ENCODE assay signal across 27 cellular contexts in the genomic region with DNA sequence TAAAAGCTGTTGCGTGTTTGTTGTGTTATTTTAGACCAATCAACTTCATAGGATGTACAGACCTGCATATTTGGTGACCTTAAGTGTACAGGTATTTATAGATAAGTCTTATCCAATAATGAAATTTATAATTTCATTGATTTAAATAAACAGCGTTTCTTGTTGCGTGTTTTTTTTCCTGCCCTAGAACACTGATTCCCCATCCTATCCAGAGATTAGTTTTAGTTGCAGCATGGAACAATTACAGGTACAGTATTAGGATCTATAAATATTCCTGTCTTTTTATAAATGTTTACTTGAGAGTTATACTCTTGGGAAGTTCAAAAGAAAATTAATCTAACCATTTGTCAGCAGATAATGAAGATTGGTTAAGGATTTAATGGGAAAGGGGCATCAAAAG. TPM values are rescaled to one million over a fixed set of nuclear protein-coding genes. Genes with fewer than 3 reads are reported as not detected.
DNase-seq lines count a peak whose midpoint lies in the region; ATAC-seq and TF ChIP-seq lines count a peak whose summit lies in the region.
"Had no signal": no experiment of that assay in that cellular context is flagged by ENCODE, and none has a peak within 500 bp of the region (broad histone marks: within the 10 kb centered on the region; RNA-seq: fewer than 3 reads in every experiment).

No MANE protein-coding gene starts in this region.

- CTCF ChIA-PET in CD4-positive, alpha-beta T cell (lab: Charles Lee): no interaction called here
- CTCF ChIA-PET in Panc1 (lab: Charles Lee): no interaction called here
- CTCF ChIA-PET in naive thymus-derived CD4-positive, alpha-beta T cell (lab: Charles Lee): no interaction called here

- ATAC-seq in CD4-positive, alpha-beta T cell (ENCODE audit: poor library complexity): no peak
- ATAC-seq in Panc1: no peak
- ATAC-seq in naive thymus-derived CD4-positive, alpha-beta T cell: no peak
- no peak for ATAC-seq in HG03520 (IDR thresholded peaks at IDR 0.05; ENCODE audit: unreplicated experiment)
- ATAC-seq: activated naive CD4-positive, alpha-beta T cell treated with anti-CD3 and anti-CD28 coated beads, Interleukin-2, amount 50 U/mL, for 72 hours; activated T-cell treated with anti-CD3 and anti-CD28 coated beads, Interleukin-2, amount 50 U/mL, for 4 hours; gastroesophageal sphincter; WTC11 had no signal

- H3K27me3 Mint-ChIP-seq in T-helper 1 cell treated with Interleukin-12 subunit alpha and Interleukin-12 subunit beta and Interleukin-4 antibody, amounts not matched to agents 30 μg/mL and 1 μg/mL, for 36 hours (ENCODE audit: low read depth): peaks cover 24% of the 10 kb centered on the region
- peaks cover 44% of the 10 kb centered on the region for H3K27me3 Mint-ChIP-seq in CD4-positive, alpha-beta T cell
- H3K27me3 Mint-ChIP-seq in naive thymus-derived CD4-positive, alpha-beta T cell: peaks cover 6 to 37% (median 23%) of the 10 kb centered on the region in 5 donors

- H3K36me3 Mint-ChIP-seq in T-helper 1 cell treated with Interleukin-12 subunit alpha and Interleukin-12 subunit beta and Interleukin-4 antibody, amounts not matched to agents 30 μg/mL and 1 μg/mL, for 36 hours (ENCODE audit: low read depth): peaks cover 18% of the 10 kb centered on the region
- peaks cover 31% of the 10 kb centered on the region for H3K36me3 Mint-ChIP-seq in CD4-positive, alpha-beta T cell (ENCODE audit: low read depth)
- peaks cover 0 to 31% (median 4%) of the 10 kb centered on the region in 5 donors for H3K36me3 Mint-ChIP-seq in naive thymus-derived CD4-positive, alpha-beta T cell
- H3K36me3 Mint-ChIP-seq: WTC11 had no signal

- BruUV-seq in Panc1 (replicated peaks; lab: Mats Ljungman, UMichigan): no TSS peak

- peak overlapping the region; percentile 9 for H3K4me3 Mint-ChIP-seq in T-helper 1 cell treated with Interleukin-12 subunit alpha and Interleukin-12 subunit beta and Interleukin-4 antibody, amounts not matched to agents 30 μg/mL and 1 μg/mL, for 36 hours
- H3K4me3 Mint-ChIP-seq in CD4-positive, alpha-beta T cell: peak overlapping the region; percentile 91
- H3K4me3 Mint-ChIP-seq in naive thymus-derived CD4-positive, alpha-beta T cell: peak overlapping the region in 6 of 10 donors; percentile 25 to 98 (median 90)

- no peaks in the 10 kb centered on the region for H3K9me3 Mint-ChIP-seq in T-helper 1 cell treated with Interleukin-12 subunit alpha and Interleukin-12 subunit beta and Interleukin-4 antibody, amounts not matched to agents 30 μg/mL and 1 μg/mL, for 36 hours
- H3K9me3 Mint-ChIP-seq in CD4-positive, alpha-beta T cell: no peaks in the 10 kb centered on the region
- H3K9me3 Mint-ChIP-seq in naive thymus-derived CD4-positive, alpha-beta T cell: peaks cover 0 to 10% (median 0%) of the 10 kb centered on the region in 11 donors
- H3K9me3 Mint-ChIP-seq: activated naive CD4-positive, alpha-beta T cell treated with anti-CD3 and anti-CD28 coated beads, Interleukin-2, amount 50 U/mL, for 72 hours; activated T-cell treated with anti-CD3 and anti-CD28 coated beads, Interleukin-2, amount 50 U/mL, for 4 hours; WTC11 had no signal

- H3K9me3 ChIP-seq in CD4-positive, alpha-beta T cell (ENCODE audit: control insufficient read depth, low read length): no peaks in the 10 kb centered on the region
- H3K9me3 ChIP-seq in Panc1 (ENCODE audit: control insufficient read depth, insufficient read depth, low read depth, low read length): no peaks in the 10 kb centered on the region
- no peaks in the 10 kb centered on the region for H3K9me3 ChIP-seq in naive thymus-derived CD4-positive, alpha-beta T cell (ENCODE audit: control insufficient read depth in 2 of 3, low read length in 3 of 3)
- H3K9me3 ChIP-seq: ascending aorta, gastroesophageal sphincter, left ventricle myocardium inferior had no signal

- H3K36me3 ChIP-seq in Panc1 (ENCODE audit: control insufficient read depth, insufficient read depth, low read length): no peaks in the 10 kb centered on the region; the same call in 1 of the 2 replicates
- no peaks in the 10 kb centered on the region for H3K36me3 ChIP-seq in naive thymus-derived CD4-positive, alpha-beta T cell (ENCODE audit: control insufficient read depth in 2 of 3, insufficient read depth in 3 of 3, low read length in 3 of 3)
- H3K36me3 ChIP-seq: ascending aorta, gastroesophageal sphincter, left ventricle myocardium inferior had no signal

- peaks cover 22% of the 10 kb centered on the region for H3K27me3 ChIP-seq in CD4-positive, alpha-beta T cell (ENCODE audit: control insufficient read depth, insufficient read depth, low read length)
- H3K27me3 ChIP-seq in Panc1 (ENCODE audit: control insufficient read depth, insufficient read depth, low read length): no peaks in the 10 kb centered on the region; the same call in 1 of the 2 replicates
- peaks cover 0 to 13% of the 10 kb centered on the region in 2 donors for H3K27me3 ChIP-seq in naive thymus-derived CD4-positive, alpha-beta T cell (ENCODE audit: control insufficient read depth in 2 of 2, insufficient read depth in 2 of 2, low read length in 2 of 2)
- H3K27me3 ChIP-seq: ascending aorta, gastroesophageal sphincter had no signal

- H3K27ac ChIP-seq in CD4-positive, alpha-beta T cell (ENCODE audit: low read depth, low read length): no peak overlapping the region
- peak overlapping the region; percentile 23; the same call in 1 of the 2 replicates for H3K27ac ChIP-seq in Panc1 (ENCODE audit: low read length)
- H3K27ac ChIP-seq in naive thymus-derived CD4-positive, alpha-beta T cell (ENCODE audit: low read depth, low read length): no peak overlapping the region
- H3K27ac ChIP-seq: 22Rv1, ascending aorta, GM23248, left ventricle myocardium inferior, RWPE1, SK-N-MC had no signal

- H3K4me1 Mint-ChIP-seq in T-helper 1 cell treated with Interleukin-12 subunit alpha and Interleukin-12 subunit beta and Interleukin-4 antibody, amounts not matched to agents 30 μg/mL and 1 μg/mL, for 36 hours (ENCODE audit: low read depth): peaks cover 48% of the 10 kb centered on the region
- H3K4me1 Mint-ChIP-seq in CD4-positive, alpha-beta T cell (ENCODE audit: low read depth): peaks cover 60% of the 10 kb centered on the region
- H3K4me1 Mint-ChIP-seq in naive thymus-derived CD4-positive, alpha-beta T cell: peaks cover 11 to 68% (median 62%) of the 10 kb centered on the region in 7 donors

- peaks cover 21% of the 10 kb centered on the region for H3K4me1 ChIP-seq in Panc1 (ENCODE audit: control insufficient read depth, insufficient read depth, low read length)
- H3K4me1 ChIP-seq in naive thymus-derived CD4-positive, alpha-beta T cell (ENCODE audit: control insufficient read depth in 2 of 2, insufficient read depth in 2 of 2, low read length in 2 of 2): peaks cover 16 to 36% of the 10 kb centered on the region in 2 donors

- DNase-seq in T-helper 1 cell (no peak), Panc1 (ENCODE audit: low read depth, low spot score) (no peak), midbrain (lab: John Stamatoyannopoulos, UW) (no peak), GDM1 (lab: John Stamatoyannopoulos, UW) (no peak)
- DNase-seq in CD4-positive, alpha-beta T cell: no peak
- DNase-seq in naive thymus-derived CD4-positive, alpha-beta T cell: no peak
- DNase-seq: activated CD8-positive, alpha-beta memory T cell treated with anti-CD3 and anti-CD28 coated beads for 24 hours; activated T-cell treated with anti-CD3 and anti-CD28 coated beads, Interleukin-2, amount 50 U/mL, for 4 hours; caudate nucleus; DMS53; GM23248; hippocampal formation; left ventricle myocardium inferior; NCI-H187; NCI-H526 treated with DMSO at 0.1 percent for 48 hours; stimulated activated CD8-positive, alpha-beta memory T cell treated with anti-CD3 and anti-CD28 coated beads, Interleukin-4, amount 100 ng/mL, for 48 hours; T1000 had no signal

- H3K27ac Mint-ChIP-seq in T-helper 1 cell treated with Interleukin-12 subunit alpha and Interleukin-12 subunit beta and Interleukin-4 antibody, amounts not matched to agents 30 μg/mL and 1 μg/mL, for 36 hours: no peak overlapping the region
- H3K27ac Mint-ChIP-seq in CD4-positive, alpha-beta T cell: peak overlapping the region; percentile 90
- peak overlapping the region in 2 of 9 donors; percentile 31 to 94 for H3K27ac Mint-ChIP-seq in naive thymus-derived CD4-positive, alpha-beta T cell
- H3K27ac Mint-ChIP-seq: activated naive CD4-positive, alpha-beta T cell treated with anti-CD3 and anti-CD28 coated beads, Interleukin-2, amount 50 U/mL, for 72 hours; WTC11 had no signal

- peak overlapping the region in 1 of 2 experiments; percentile 4; a peak in 1 of 4 replicates for H3K4me3 ChIP-seq in Panc1 (ENCODE audit: low read depth in 2 of 2, low read length in 2 of 2)
- H3K4me3 ChIP-seq in naive thymus-derived CD4-positive, alpha-beta T cell (ENCODE audit: low read length): no peak overlapping the region
- H3K4me3 ChIP-seq: ascending aorta, gastroesophageal sphincter, left ventricle myocardium inferior, SK-N-MC had no signal

- intact Hi-C loops in CD4-positive, alpha-beta T cell (cut with DNase I, micrococcal nuclease): loop anchor here (2.0 to 5.0 kb wide), 4 partner anchors 66 to 791 kb away; a partner anchor contains a TSS
- intact Hi-C loops in Panc1 (cut with micrococcal nuclease; ENCODE audit: unreplicated experiment): loop anchor here (5.0 kb wide), 1 partner anchor 326 kb away; no protein-coding TSS in a partner anchor
- intact Hi-C loops in naive thymus-derived CD4-positive, alpha-beta T cell (cut with micrococcal nuclease): loop anchor here (5.0 kb wide), 4 partner anchors 234 to 674 kb away; a partner anchor contains a TSS

- in situ Hi-C loops in Panc1 (cut with HindIII; ENCODE audit: low pct_unique_long_range_greater_than_20kb, low sequenced_read_pairs): no loop called here

- POLR2A ChIA-PET in CD4-positive, alpha-beta T cell (lab: Charles Lee): interaction anchor here (1.0 to 3.8 kb wide), 6 partner anchors 21 to 822 kb away, joined by 3 to 46 read pairs (median 12); no protein-coding TSS in a partner anchor
- POLR2A ChIA-PET in Panc1 (lab: Charles Lee): no interaction called here
- POLR2A ChIA-PET in naive thymus-derived CD4-positive, alpha-beta T cell (lab: Charles Lee): interaction anchor here (0.6 to 3.4 kb wide), 10 partner anchors 13 to 803 kb away, joined by 3 to 16 read pairs (median 4); no protein-coding TSS in a partner anchor

- no peak for TF ChIP-seq CTCF in CD4-positive, alpha-beta T cell (IDR thresholded peaks at IDR 0.05)
- TF ChIP-seq CTCF in Panc1 (IDR thresholded peaks at IDR 0.05): no peak

RNA-seq across cellular contexts. Expression of a gene that starts 2.1 kb away (rescaled TPM):
- 10 to 100 TPM; 65.4 to 69.3 TPM for total RNA-seq in CD4-positive, alpha-beta T cell
- total RNA-seq in Panc1 (2021; ENCODE audit: unreplicated experiment): 55.1 TPM
- polyA plus RNA-seq in Panc1 (2012; ENCODE audit: insufficient read length): 27.4 TPM
- 10 to 100 TPM; 42.4 to 80.5 (median 55.3) TPM for total RNA-seq in naive thymus-derived CD4-positive, alpha-beta T cell
- polyA plus RNA-seq in naive thymus-derived CD4-positive, alpha-beta T cell: 10 to 100 TPM; 26.1 to 28.0 TPM

RNA-seq across cellular contexts. Expression of a gene that starts 2.6 kb away (rescaled TPM):
- 10 to 100 TPM; 43.2 to 51.0 TPM for total RNA-seq in CD4-positive, alpha-beta T cell
- 35.6 TPM for total RNA-seq in Panc1 (2021; ENCODE audit: unreplicated experiment)
- 28.6 TPM for polyA plus RNA-seq in Panc1 (2012; ENCODE audit: insufficient read length)
- total RNA-seq in naive thymus-derived CD4-positive, alpha-beta T cell: 10 to 100 TPM; 33.9 to 83.7 (median 51.2) TPM
- 10 to 100 TPM; 60.0 to 67.8 TPM for polyA plus RNA-seq in naive thymus-derived CD4-positive, alpha-beta T cell

RNA-seq across cellular contexts. Expression of a gene that starts 26.5 kb away (rescaled TPM):
- total RNA-seq in CD4-positive, alpha-beta T cell: not detected
- total RNA-seq in Panc1 (2021; ENCODE audit: unreplicated experiment): not detected
- polyA plus RNA-seq in Panc1 (2012; ENCODE audit: insufficient read length): not detected
- total RNA-seq in naive thymus-derived CD4-positive, alpha-beta T cell: under 1 TPM in 2 of 5 experiments, not detected in 3; 0.46 to 0.93 TPM
- polyA plus RNA-seq in naive thymus-derived CD4-positive, alpha-beta T cell: not detected
- total RNA-seq: activated T-cell treated with anti-CD3 and anti-CD28 coated beads, Interleukin-2, amount 50 U/mL, for 4 hours; ascending aorta; gastroesophageal sphincter; GM23248; HT1080; left ventricle myocardium inferior had no signal
- polyA plus RNA-seq: GM23248 had no signal

Comparison
In these comparisons a context has a peak if more than half of its experiments do, and no peak if none do; other contexts are left out.
1. H3K4me3 Mint-ChIP-seq: peak in every context shown above with its lines; median percentile 91 in CD4-positive, alpha-beta T cell; 90 in naive thymus-derived CD4-positive, alpha-beta T cell; 9 in T-helper 1 cell treated with Interleukin-12 subunit alpha and Interleukin-12 subunit beta and Interleukin-4 antibody, amounts not matched to agents 30 μg/mL and 1 μg/mL, for 36 hours.